ENCODE assay signal across 7 cellular contexts in genomic region chr16:85451137-85451536, GRCh38.
A peak's percentile ranks its signal among the peaks of the same experiment; 100 is the strongest.
DNase-seq lines count a peak whose midpoint lies in the region; ATAC-seq and TF ChIP-seq lines count a peak whose summit lies in the region.
"Not testable (repeated sequence)": the region's sequence is repeated elsewhere in the genome, so short reads cannot be mapped to it uniquely, and the experiment has no call there.

No MANE protein-coding gene starts in this region.

- H3K9me2 ChIP-seq in Loucy (replicated peaks; ENCODE audit: low read depth, low read length): not testable (repeated sequence)

- H3K4me3 ChIP-seq in BLaER1 treated with 17β-estradiol and CSF1 and Interleukin-3, amounts not matched to agents 10 nM and 100 nM; HEK293 (ENCODE audit: low read depth, low read length); naive thymus-derived CD4-positive, alpha-beta T cell (ENCODE audit: low read length): not testable (repeated sequence)
- H3K4me3 ChIP-seq in Loucy (ENCODE audit: low read length, poor library complexity, severe bottlenecking): peak overlapping the region; percentile 9

- H3K36me3 ChIP-seq in BLaER1 treated with 17β-estradiol and CSF1 and Interleukin-3, amounts not matched to agents 10 nM and 100 nM; HEK293 (ENCODE audit: control insufficient read depth in 2 of 2, insufficient read depth in 1 of 2, low read length in 2 of 2); Loucy (ENCODE audit: insufficient read depth, low read length); naive thymus-derived CD4-positive, alpha-beta T cell (ENCODE audit: control insufficient read depth in 2 of 3, insufficient read depth in 3 of 3, low read length in 3 of 3): not testable (repeated sequence)

- not testable (repeated sequence) for H3K9me3 Mint-ChIP-seq in activated T-cell treated with anti-CD3 and anti-CD28 coated beads, Interleukin-2, amount 50 U/mL, for 24 hours; effector memory CD8-positive, alpha-beta T cell; naive thymus-derived CD4-positive, alpha-beta T cell

- peaks cover 40 to 100% (median 99%) of the 10 kb centered on the region in 10 experiments for H3K4me1 ChIP-seq in BLaER1 treated with 17β-estradiol and CSF1 and Interleukin-3, amounts not matched to agents 10 nM and 100 nM
- not testable (repeated sequence) for H3K4me1 ChIP-seq in HEK293 (ENCODE audit: control insufficient read depth, insufficient read depth, low read length)
- peaks cover 90% of the 10 kb centered on the region for H3K4me1 ChIP-seq in Loucy (ENCODE audit: insufficient read depth, low read length, poor library complexity, severe bottlenecking)
- H3K4me1 ChIP-seq in naive thymus-derived CD4-positive, alpha-beta T cell (ENCODE audit: control insufficient read depth in 2 of 2, insufficient read depth in 2 of 2, low read length in 2 of 2): peaks cover 31 to 57% of the 10 kb centered on the region in 2 donors

- H4K20me1 ChIP-seq in BLaER1 treated with 17β-estradiol and CSF1 and Interleukin-3, amounts not matched to agents 10 nM and 100 nM: peaks cover 0 to 45% (median 0%) of the 10 kb centered on the region in 11 experiments; a peak in 7 of 22 replicates
- not testable (repeated sequence) for H4K20me1 ChIP-seq in Loucy (ENCODE audit: insufficient read depth, low read length, poor library complexity, severe bottlenecking)

- H3K27me3 ChIP-seq in BLaER1 treated with 17β-estradiol and CSF1 and Interleukin-3, amounts not matched to agents 10 nM and 100 nM: peaks cover 0 to 83% (median 11%) of the 10 kb centered on the region in 11 experiments; a peak in 15 of 22 replicates
- H3K27me3 ChIP-seq in Loucy (ENCODE audit: insufficient read depth, low read length, poor library complexity, severe bottlenecking); naive thymus-derived CD4-positive, alpha-beta T cell (ENCODE audit: control insufficient read depth in 2 of 2, insufficient read depth in 2 of 2, low read length in 2 of 2): not testable (repeated sequence)

- ATAC-seq in T-helper 17 cell; effector memory CD8-positive, alpha-beta T cell (replicated peaks); naive thymus-derived CD4-positive, alpha-beta T cell: not testable (repeated sequence)

- TF ChIP-seq CTCF in HEK293 (tag by site-specific recombination; IDR thresholded peaks at IDR 0.05); Loucy (conservative IDR thresholded peaks at IDR 0.05; ENCODE audit: low read length): not testable (repeated sequence)

- CTCF ChIA-PET in HEK293 (lab: Yijun Ruan, JAX): interaction anchor here (0.6 to 2.6 kb wide), 2 partner anchors 30 to 44 kb away, joined by 4 to 8 read pairs; no protein-coding TSS in a partner anchor
- CTCF ChIA-PET in naive thymus-derived CD4-positive, alpha-beta T cell (lab: Charles Lee): interaction anchor here (1.1 kb wide), 1 partner anchor 10 kb away, joined by 4 read pairs; no protein-coding TSS in a partner anchor

- POLR2A ChIA-PET in HEK293 (lab: Yijun Ruan, JAX): not testable (repeated sequence)
- POLR2A ChIA-PET in naive thymus-derived CD4-positive, alpha-beta T cell (lab: Charles Lee): interaction anchor here (4.1 kb wide), 1 partner anchor 9 kb away, joined by 29 read pairs; no protein-coding TSS in a partner anchor

- H3K4me1 Mint-ChIP-seq in T-helper 17 cell: peaks cover 16% of the 10 kb centered on the region
- peaks cover 39% of the 10 kb centered on the region for H3K4me1 Mint-ChIP-seq in activated T-cell treated with anti-CD3 and anti-CD28 coated beads, Interleukin-2, amount 50 U/mL, for 24 hours (ENCODE audit: low read depth)
- H3K4me1 Mint-ChIP-seq in effector memory CD8-positive, alpha-beta T cell (ENCODE audit: low read depth in 2 of 2): peaks cover 15 to 23% of the 10 kb centered on the region in 2 donors
- peaks cover 3 to 62% (median 47%) of the 10 kb centered on the region in 7 donors for H3K4me1 Mint-ChIP-seq in naive thymus-derived CD4-positive, alpha-beta T cell

- peaks cover 19% of the 10 kb centered on the region for H3F3A ChIP-seq in Loucy (ENCODE audit: low read depth)

- DNase-seq in T-helper 17 cell; activated T-cell treated with anti-CD3 and anti-CD28 coated beads, Interleukin-2, amount 50 U/mL, for 24 hours; effector memory CD8-positive, alpha-beta T cell; naive thymus-derived CD4-positive, alpha-beta T cell: not testable (repeated sequence)

- not testable (repeated sequence) for H3K36me3 Mint-ChIP-seq in T-helper 17 cell (ENCODE audit: low read depth); activated T-cell treated with anti-CD3 and anti-CD28 coated beads, Interleukin-2, amount 50 U/mL, for 24 hours (ENCODE audit: low read depth); effector memory CD8-positive, alpha-beta T cell (ENCODE audit: insufficient read depth); naive thymus-derived CD4-positive, alpha-beta T cell

- not testable (repeated sequence) for H3K9ac ChIP-seq in BLaER1 treated with 17β-estradiol and CSF1 and Interleukin-3, amounts not matched to agents 10 nM and 100 nM
- peak overlapping the region; percentile 98 for H3K9ac ChIP-seq in Loucy (ENCODE audit: low read depth, low read length, poor library complexity, severe bottlenecking)

- intact Hi-C loops in naive thymus-derived CD4-positive, alpha-beta T cell (cut with micrococcal nuclease): not testable (repeated sequence)

- H3K4me2 ChIP-seq in BLaER1 treated with 17β-estradiol and CSF1 and Interleukin-3, amounts not matched to agents 10 nM and 100 nM: peak overlapping the region in 7 of 11 experiments; percentile 66 to 96 (median 90); a peak in 10 of 22 replicates
- H3K4me2 ChIP-seq in Loucy (ENCODE audit: low read depth, low read length, poor library complexity, severe bottlenecking): peak overlapping the region; percentile 61

- H3K79me2 ChIP-seq in Loucy (ENCODE audit: insufficient read depth, low read length): peaks cover 63% of the 10 kb centered on the region

- not testable (repeated sequence) for H3K27me3 Mint-ChIP-seq in T-helper 17 cell; activated T-cell treated with anti-CD3 and anti-CD28 coated beads, Interleukin-2, amount 50 U/mL, for 24 hours; effector memory CD8-positive, alpha-beta T cell; naive thymus-derived CD4-positive, alpha-beta T cell

- not testable (repeated sequence) for H2AFZ ChIP-seq in Loucy (ENCODE audit: low read length)

- H3K27ac Mint-ChIP-seq in T-helper 17 cell: peak overlapping the region; percentile 51
- H3K27ac Mint-ChIP-seq in activated T-cell treated with anti-CD3 and anti-CD28 coated beads, Interleukin-2, amount 50 U/mL, for 24 hours: peak overlapping the region; percentile 47
- H3K27ac Mint-ChIP-seq in effector memory CD8-positive, alpha-beta T cell: peak overlapping the region; percentile 46 to 62
- H3K27ac Mint-ChIP-seq in naive thymus-derived CD4-positive, alpha-beta T cell: peak overlapping the region in 7 of 9 donors; percentile 14 to 80 (median 66)

- peak overlapping the region in 1 of 11 experiments; percentile 82; a peak in 1 of 22 replicates for H3K27ac ChIP-seq in BLaER1 treated with 17β-estradiol and CSF1 and Interleukin-3, amounts not matched to agents 10 nM and 100 nM
- H3K27ac ChIP-seq in HEK293 (ENCODE audit: extremely low read depth, low read depth, low read length); naive thymus-derived CD4-positive, alpha-beta T cell (ENCODE audit: low read depth, low read length): not testable (repeated sequence)

- H3K4me3 Mint-ChIP-seq in T-helper 17 cell; activated T-cell treated with anti-CD3 and anti-CD28 coated beads, Interleukin-2, amount 50 U/mL, for 24 hours: not testable (repeated sequence)
- H3K4me3 Mint-ChIP-seq in effector memory CD8-positive, alpha-beta T cell: peak overlapping the region in 1 of 2 donors; percentile 6
- H3K4me3 Mint-ChIP-seq in naive thymus-derived CD4-positive, alpha-beta T cell: peak overlapping the region in 6 of 10 donors; percentile 11 to 64 (median 46)

- H3K9me3 ChIP-seq in BLaER1 treated with 17β-estradiol and CSF1 and Interleukin-3, amounts not matched to agents 10 nM and 100 nM (replicated peaks in 1 of 11); HEK293 (ENCODE audit: control insufficient read depth, insufficient read depth, low read depth, low read length); Loucy (ENCODE audit: insufficient read depth, low read depth, low read length); T-helper 17 cell (ENCODE audit: control insufficient read depth, low read length, poor library complexity, severe bottlenecking); naive thymus-derived CD4-positive, alpha-beta T cell (ENCODE audit: control insufficient read depth in 2 of 3, low read length in 3 of 3): not testable (repeated sequence)

TF ChIP-seq in HEK293, 187 proteins besides CTCF, POLR2A, EP300 and RAD21:
- TF ChIP-seq EGR2 (tag by site-specific recombination; IDR thresholded peaks at IDR 0.05; ENCODE audit: low read depth): peak; percentile 54
- peak; percentile 38 for TF ChIP-seq ZFHX2 (tag by site-specific recombination; conservative IDR thresholded peaks at IDR 0.05)
